In genomic region chr22:37235897-37236607, GRCh38 we compare ENCODE assay signal across 1 cellular context.
TF ChIP-seq lines count a peak whose summit lies in the region.

No MANE protein-coding gene starts in this region.

TF ChIP-seq in HCT116, 20 proteins besides CTCF, POLR2A, EP300 and RAD21:
- no peak for TF ChIP-seq CBX3 (IDR thresholded peaks at IDR 0.05; ENCODE audit: low read depth)
- TF ChIP-seq FOSL1 (IDR thresholded peaks at IDR 0.05; ENCODE audit: low read depth) = no peak
- TF ChIP-seq, protein P1, sequence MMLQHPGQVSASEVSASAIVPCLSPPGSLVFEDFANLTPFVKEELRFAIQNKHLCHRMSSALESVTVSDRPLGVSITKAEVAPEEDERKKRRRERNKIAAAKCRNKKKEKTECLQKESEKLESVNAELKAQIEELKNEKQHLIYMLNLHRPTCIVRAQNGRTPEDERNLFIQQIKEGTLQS (IDR thresholded peaks at IDR 0.05) = no peak
- TF ChIP-seq EGR1 (IDR thresholded peaks at IDR 0.05; ENCODE audit: low read depth) = no peak
- no peak for TF ChIP-seq CEBPB (IDR thresholded peaks at IDR 0.05; ENCODE audit: low read depth)
